In genomic region chrX:98065151-98065550, GRCh38 we compare ENCODE assay signal across 21 cellular contexts.
"Had no signal": no experiment of that assay in that cellular context is flagged by ENCODE, and none has a peak within 500 bp of the region (broad histone marks: within the 10 kb centered on the region; RNA-seq: fewer than 3 reads in every experiment).

No MANE protein-coding gene starts in this region.

- H3K36me3 ChIP-seq: SJSA1 had no signal

- H3K4me1 ChIP-seq: SJSA1 had no signal

- DNase-seq: MV-4-11, NCI-H1048, NCI-H1105, NCI-H1436 treated with DMSO at 0.1 percent for 48 hours, NCI-H1694, NCI-H187 treated with DMSO at 0.1 percent for 48 hours, NCI-H2081 treated with DMSO at 0.1 percent for 48 hours, NCI-H2227 treated with DMSO at 0.1 percent for 48 hours, NCI-H446 treated with DMSO at 0.1 percent for 48 hours, NCI-H524 treated with DMSO at 0.1 percent for 48 hours, NCI-H69, NCI-H774, Right ventricle myocardium superior, RPMI8226, SIG-M5, T-helper 2 cell had no signal

- H3K36me3 Mint-ChIP-seq: IgD-negative memory B cell had no signal

- H3K27ac ChIP-seq: SJSA1, SK-N-MC had no signal

- H3K4me3 Mint-ChIP-seq: IgD-negative memory B cell had no signal

- ATAC-seq: K562 had no signal

- H3K27me3 ChIP-seq: SJSA1 had no signal

- H3K9me3 ChIP-seq: SJSA1 had no signal

- FAIRE-seq: K562, RCC 7860 had no signal

- H3K27ac Mint-ChIP-seq: IgD-negative memory B cell had no signal

- H3K27me3 Mint-ChIP-seq: IgD-negative memory B cell had no signal

- H3K4me3 ChIP-seq: K562, SJSA1, SK-N-MC had no signal

- H3K9me3 Mint-ChIP-seq: IgD-negative memory B cell had no signal

- H3K4me1 Mint-ChIP-seq: IgD-negative memory B cell had no signal
